25 cellular contexts compared by ENCODE assay signal in the genomic region with DNA sequence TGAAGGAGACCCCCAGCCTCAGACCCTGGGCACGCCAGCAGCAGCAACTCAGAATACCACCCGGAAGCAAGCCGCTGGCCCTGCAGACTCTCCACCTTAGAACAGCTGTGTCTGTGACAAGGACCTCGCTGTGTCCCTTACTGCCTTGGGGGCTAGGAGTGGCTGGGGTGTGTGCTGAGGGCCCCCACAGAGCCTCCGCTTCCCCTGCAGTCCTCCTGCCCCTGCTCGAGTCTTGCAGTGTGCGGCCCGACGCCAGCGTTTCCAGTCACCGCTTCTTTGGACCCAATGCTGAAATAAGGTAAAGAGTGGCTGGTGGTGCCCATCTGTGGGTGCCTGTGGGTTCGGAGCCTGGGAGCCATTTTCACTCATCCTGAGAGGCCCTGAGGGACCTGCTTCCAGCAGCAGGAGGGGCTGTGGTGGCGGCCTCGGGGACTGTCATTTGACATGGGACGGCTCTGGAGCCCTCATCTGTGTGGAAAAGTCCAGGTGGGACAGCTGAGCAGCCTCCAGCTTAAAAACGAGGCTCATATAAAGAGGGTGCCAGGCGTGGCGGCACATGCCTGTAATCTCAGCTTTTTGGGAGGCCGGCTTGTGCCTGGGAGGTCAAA. TPM values are rescaled to one million over a fixed set of nuclear protein-coding genes. Genes with fewer than 3 reads are reported as not detected.
"Had no signal": no experiment of that assay in that cellular context is flagged by ENCODE, and none has a peak within 500 bp of the region (broad histone marks: within the 10 kb centered on the region; RNA-seq: fewer than 3 reads in every experiment).

No MANE protein-coding gene starts in this region.

- H3K4me1 ChIP-seq: esophagus muscularis mucosa, prostate gland, testis, transverse colon, uterus had no signal

- H3K4me3 Mint-ChIP-seq: naive thymus-derived CD8-positive, alpha-beta T cell had no signal

- H3K4me3 ChIP-seq: esophagus muscularis mucosa, ovary, prostate gland, testis, transverse colon, uterus had no signal

- DNase-seq: activated CD4-positive, alpha-beta T cell treated with anti-CD3 and anti-CD28 coated beads for 4 hours; activated CD4-positive, alpha-beta T cell treated with anti-CD3 and anti-CD28 coated beads, Interleukin-2, amount 50 U/mL, for 4 hours; activated CD8-positive, alpha-beta memory T cell treated with anti-CD3 and anti-CD28 coated beads for 24 hours; activated gamma-delta T cell; activated naive CD4-positive, alpha-beta T cell treated with anti-CD3 and anti-CD28 coated beads, Interleukin-2, amount 50 U/mL, for 16 hours; amniotic stem cell; caudate nucleus; cortex of kidney; foreskin melanocyte; islet precursor cell; midbrain; naive thymus-derived CD8-positive, alpha-beta T cell; ovary; retina; stimulated activated CD4-positive, alpha-beta T cell treated with anti-CD3 and anti-CD28 coated beads, Interleukin-15, amount 100 ng/mL, for 24 hours; stimulated activated CD4-positive, alpha-beta T cell treated with anti-CD3 and anti-CD28 coated beads, Interleukin-2, amount 100 ng/mL, for 24 hours; stimulated activated naive CD4-positive, alpha-beta T cell treated with Interleukin-2 at 50 U/mL for 16 hours; T-helper 9 cell; testis; transverse colon; uterus had no signal

- H3K27me3 Mint-ChIP-seq: naive thymus-derived CD8-positive, alpha-beta T cell had no signal

- H3K36me3 ChIP-seq: ovary, uterus had no signal

- H3K9me3 Mint-ChIP-seq: naive thymus-derived CD8-positive, alpha-beta T cell had no signal

- H3K27ac Mint-ChIP-seq: naive thymus-derived CD8-positive, alpha-beta T cell had no signal

- H3K9me3 ChIP-seq: esophagus muscularis mucosa, neutrophil, ovary, prostate gland, testis, transverse colon, uterus had no signal

- ATAC-seq: naive thymus-derived CD8-positive, alpha-beta T cell had no signal

- H3K27me3 ChIP-seq: esophagus muscularis mucosa, neutrophil, ovary, testis, transverse colon, uterus had no signal

- H3K27ac ChIP-seq: esophagus muscularis mucosa, neutrophil, ovary, prostate gland, testis, transverse colon, uterus, VCaP had no signal

RNA-seq across cellular contexts. Expression of a gene that starts 19.1 kb away (rescaled TPM):
- polyA plus RNA-seq: naive thymus-derived CD8-positive, alpha-beta T cell had no signal
